Comparison of ENCODE assay signal across 10 cellular contexts in the genomic region with DNA sequence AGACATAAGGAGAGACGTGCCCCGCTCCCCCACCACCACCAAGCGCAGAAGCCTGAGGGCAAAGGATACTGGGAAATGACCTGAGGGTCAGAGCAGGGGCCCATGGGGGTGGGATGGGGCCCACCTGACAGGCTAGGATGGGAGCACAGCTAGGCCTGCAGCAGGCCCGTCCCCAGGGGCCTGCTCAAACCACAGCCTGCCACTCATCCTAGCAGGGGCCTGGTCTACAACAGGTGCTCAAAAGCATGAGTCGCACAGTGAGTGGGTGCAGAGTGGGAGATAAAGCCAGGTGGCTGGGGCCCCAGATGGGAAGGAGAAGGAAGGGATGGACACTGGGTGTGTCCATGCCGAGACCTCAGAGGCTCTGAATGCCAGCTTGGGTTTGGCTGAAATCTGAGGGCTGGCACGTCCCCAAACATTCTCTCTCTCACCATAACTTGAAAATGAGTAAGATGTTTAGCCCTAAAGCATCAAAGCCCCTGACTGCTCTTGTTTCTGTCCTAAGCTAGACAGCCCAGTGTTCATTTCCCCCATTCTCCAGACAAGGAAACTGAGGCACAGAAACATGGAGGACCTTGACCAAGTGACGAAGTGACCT. TPM values are rescaled to one million over a fixed set of nuclear protein-coding genes. Genes with fewer than 3 reads are reported as not detected.
"Had no signal": no experiment of that assay in that cellular context is flagged by ENCODE, and none has a peak within 500 bp of the region (broad histone marks: within the 10 kb centered on the region; RNA-seq: fewer than 3 reads in every experiment).

No MANE protein-coding gene starts in this region.

RNA-seq across cellular contexts. Expression of gene KCNJ18, which starts 46.7 kb away (rescaled TPM):
- total RNA-seq: activated naive CD8-positive, alpha-beta T cell treated with anti-CD3 and anti-CD28 coated beads, Interleukin-2, amount 10 ng/mL, durations not matched to agents 7 days and 5 days; colonic mucosa; esophagus mucosa; lung; neural crest cell; osteoblast; prostate gland; right cardiac atrium; temporal lobe had no signal
- polyA plus RNA-seq: lung, right cardiac atrium, small intestine had no signal
